27 cellular contexts compared by ENCODE assay signal in the genomic region with DNA sequence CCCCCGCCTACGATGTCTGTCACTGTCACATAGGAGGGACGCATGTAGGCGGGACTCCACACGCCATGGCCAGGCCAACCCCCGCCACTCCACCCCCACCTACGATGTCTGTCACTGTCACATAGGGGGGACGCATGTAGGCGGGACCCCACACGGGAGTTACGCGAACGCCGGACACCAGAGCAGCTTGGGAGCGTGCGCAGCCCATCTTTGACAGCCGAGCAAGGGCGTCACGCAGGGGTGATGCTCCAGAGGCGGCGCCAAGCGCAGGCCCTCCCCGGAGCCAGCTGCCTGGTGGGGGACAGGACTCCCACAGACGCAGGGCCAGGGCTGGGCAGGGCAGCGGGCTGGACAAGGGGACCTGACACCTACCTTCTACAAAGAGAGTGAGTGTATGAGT.
"Had no signal": no experiment of that assay in that cellular context is flagged by ENCODE, and none has a peak within 500 bp of the region (broad histone marks: within the 10 kb centered on the region; RNA-seq: fewer than 3 reads in every experiment).

No MANE protein-coding gene starts in this region.

- DNase-seq: activated B cell treated with CpG ODN at 0.5 μM for 24 hours; activated CD8-positive, alpha-beta memory T cell treated with anti-CD3 and anti-CD28 coated beads, Interleukin-2, amount 10 ng/mL, durations not matched to agents 7 days and 5 days; activated CD8-positive, alpha-beta T cell treated with anti-CD3 and anti-CD28 coated beads, Interleukin-2, amount 10 ng/mL, durations not matched to agents 7 days and 5 days; activated naive CD8-positive, alpha-beta T cell treated with anti-CD3 and anti-CD28 coated beads, Interleukin-2, amount 50 U/mL, for 24 hours; activated T-cell treated with anti-CD3 and anti-CD28 coated beads, Interleukin-2, amount 50 U/mL, for 48 hours; amygdala; central memory CD4-positive, alpha-beta T cell; endodermal cell; foreskin fibroblast; hypothalamus; midbrain; naive thymus-derived CD4-positive, alpha-beta T cell; stimulated activated CD4-positive, alpha-beta T cell treated with anti-CD3 and anti-CD28 coated beads, Interleukin-1b, Interleukin-23, amount 100 ng/mL, for 48 hours; stimulated activated CD4-positive, alpha-beta T cell treated with anti-CD3 and anti-CD28 coated beads, Interleukin-4, amount 100 ng/mL, for 4 hours; stimulated activated CD8-positive, alpha-beta memory T cell treated with anti-CD3 and anti-CD28 coated beads, Interleukin-4, amount 100 ng/mL, for 48 hours; stimulated activated naive CD4-positive, alpha-beta T cell treated with Interleukin-2 at 50 U/mL for 16 hours; T-helper 1 cell had no signal

- H3K27me3 Mint-ChIP-seq: activated B cell treated with CpG ODN at 0.5 μM for 24 hours; activated CD8-positive, alpha-beta memory T cell treated with anti-CD3 and anti-CD28 coated beads, Interleukin-2, amount 10 ng/mL, durations not matched to agents 7 days and 5 days; activated naive CD4-positive, alpha-beta T cell treated with anti-CD3 and anti-CD28 coated beads, Interleukin-2, amount 50 U/mL, for 24 hours; activated naive CD8-positive, alpha-beta T cell treated with anti-CD3 and anti-CD28 coated beads, Interleukin-2, amount 50 U/mL, for 24 hours; dendritic cell treated with granulocyte-macrophage colony-stimulating factor and Interleukin-4, amounts not matched to agents 40 ng/mL and 50 ng/mL, for 4 days; naive thymus-derived CD4-positive, alpha-beta T cell had no signal

- H3K36me3 ChIP-seq: neural progenitor cell had no signal

- H3K27ac Mint-ChIP-seq: activated B cell treated with CpG ODN at 0.5 μM for 24 hours; activated CD8-positive, alpha-beta memory T cell treated with anti-CD3 and anti-CD28 coated beads, Interleukin-2, amount 10 ng/mL, durations not matched to agents 7 days and 5 days; activated CD8-positive, alpha-beta T cell treated with anti-CD3 and anti-CD28 coated beads, Interleukin-2, amount 10 ng/mL, durations not matched to agents 7 days and 5 days; activated naive CD4-positive, alpha-beta T cell treated with anti-CD3 and anti-CD28 coated beads, Interleukin-2, amount 50 U/mL, for 24 hours; activated naive CD8-positive, alpha-beta T cell treated with anti-CD3 and anti-CD28 coated beads, Interleukin-2, amount 50 U/mL, for 24 hours; activated T-helper 2 cell treated with anti-CD3 and anti-CD28 coated beads, Interferon-gamma antibody, Interleukin-2, Interleukin-4, amounts not matched to agents 10 μg/mL and 5 μg/mL and 100 μg/mL, durations not matched to agents 14 hours and 24 hours and 36 hours; dendritic cell treated with granulocyte-macrophage colony-stimulating factor and Interleukin-4, amounts not matched to agents 40 ng/mL and 50 ng/mL, for 4 days; endodermal cell; naive thymus-derived CD4-positive, alpha-beta T cell; T-helper 2 cell treated with Interferon-gamma antibody and Interleukin-4, amounts not matched to agents 5 μg/mL and 100 μg/mL, for 36 hours had no signal

- H3K27ac ChIP-seq: heart left ventricle, neural progenitor cell, skin epidermis had no signal

- ATAC-seq: activated CD8-positive, alpha-beta memory T cell treated with anti-CD3 and anti-CD28 coated beads, Interleukin-2, amount 10 ng/mL, durations not matched to agents 7 days and 5 days; activated CD8-positive, alpha-beta T cell treated with anti-CD3 and anti-CD28 coated beads, Interleukin-2, amount 10 ng/mL, durations not matched to agents 7 days and 5 days; activated naive CD8-positive, alpha-beta T cell treated with anti-CD3 and anti-CD28 coated beads, Interleukin-2, amount 50 U/mL, for 24 hours; esophagus mucosa; heart left ventricle; naive thymus-derived CD4-positive, alpha-beta T cell; sciatic nerve had no signal

- H3K9me3 ChIP-seq: heart left ventricle, tibial nerve had no signal

- H3K27me3 ChIP-seq: heart left ventricle, neural progenitor cell, tibial nerve had no signal

- H3K4me3 ChIP-seq: heart left ventricle, neural progenitor cell, skin epidermis, tibial nerve had no signal

- H3K9me3 Mint-ChIP-seq: activated B cell treated with CpG ODN at 0.5 μM for 24 hours; activated naive CD4-positive, alpha-beta T cell treated with anti-CD3 and anti-CD28 coated beads, Interleukin-2, amount 50 U/mL, for 24 hours; activated naive CD8-positive, alpha-beta T cell treated with anti-CD3 and anti-CD28 coated beads, Interleukin-2, amount 50 U/mL, for 24 hours; activated T-helper 2 cell treated with anti-CD3 and anti-CD28 coated beads, Interferon-gamma antibody, Interleukin-2, Interleukin-4, amounts not matched to agents 10 μg/mL and 5 μg/mL and 100 μg/mL, durations not matched to agents 14 hours and 24 hours and 36 hours; dendritic cell treated with granulocyte-macrophage colony-stimulating factor and Interleukin-4, amounts not matched to agents 40 ng/mL and 50 ng/mL, for 4 days; endodermal cell; naive thymus-derived CD4-positive, alpha-beta T cell; neural progenitor cell; T-helper 2 cell treated with Interferon-gamma antibody and Interleukin-4, amounts not matched to agents 5 μg/mL and 100 μg/mL, for 36 hours had no signal

- H3K4me3 Mint-ChIP-seq: activated B cell treated with CpG ODN at 0.5 μM for 24 hours; activated CD8-positive, alpha-beta memory T cell treated with anti-CD3 and anti-CD28 coated beads, Interleukin-2, amount 10 ng/mL, durations not matched to agents 7 days and 5 days; activated CD8-positive, alpha-beta T cell treated with anti-CD3 and anti-CD28 coated beads, Interleukin-2, amount 10 ng/mL, durations not matched to agents 7 days and 5 days; activated naive CD4-positive, alpha-beta T cell treated with anti-CD3 and anti-CD28 coated beads, Interleukin-2, amount 50 U/mL, for 24 hours; activated naive CD8-positive, alpha-beta T cell treated with anti-CD3 and anti-CD28 coated beads, Interleukin-2, amount 50 U/mL, for 24 hours; dendritic cell treated with granulocyte-macrophage colony-stimulating factor and Interleukin-4, amounts not matched to agents 40 ng/mL and 50 ng/mL, for 4 days; endodermal cell; naive thymus-derived CD4-positive, alpha-beta T cell; neural progenitor cell; T-helper 2 cell treated with Interferon-gamma antibody and Interleukin-4, amounts not matched to agents 5 μg/mL and 100 μg/mL, for 36 hours had no signal
